ENCODE assay signal across 8 cellular contexts in the genomic region with DNA sequence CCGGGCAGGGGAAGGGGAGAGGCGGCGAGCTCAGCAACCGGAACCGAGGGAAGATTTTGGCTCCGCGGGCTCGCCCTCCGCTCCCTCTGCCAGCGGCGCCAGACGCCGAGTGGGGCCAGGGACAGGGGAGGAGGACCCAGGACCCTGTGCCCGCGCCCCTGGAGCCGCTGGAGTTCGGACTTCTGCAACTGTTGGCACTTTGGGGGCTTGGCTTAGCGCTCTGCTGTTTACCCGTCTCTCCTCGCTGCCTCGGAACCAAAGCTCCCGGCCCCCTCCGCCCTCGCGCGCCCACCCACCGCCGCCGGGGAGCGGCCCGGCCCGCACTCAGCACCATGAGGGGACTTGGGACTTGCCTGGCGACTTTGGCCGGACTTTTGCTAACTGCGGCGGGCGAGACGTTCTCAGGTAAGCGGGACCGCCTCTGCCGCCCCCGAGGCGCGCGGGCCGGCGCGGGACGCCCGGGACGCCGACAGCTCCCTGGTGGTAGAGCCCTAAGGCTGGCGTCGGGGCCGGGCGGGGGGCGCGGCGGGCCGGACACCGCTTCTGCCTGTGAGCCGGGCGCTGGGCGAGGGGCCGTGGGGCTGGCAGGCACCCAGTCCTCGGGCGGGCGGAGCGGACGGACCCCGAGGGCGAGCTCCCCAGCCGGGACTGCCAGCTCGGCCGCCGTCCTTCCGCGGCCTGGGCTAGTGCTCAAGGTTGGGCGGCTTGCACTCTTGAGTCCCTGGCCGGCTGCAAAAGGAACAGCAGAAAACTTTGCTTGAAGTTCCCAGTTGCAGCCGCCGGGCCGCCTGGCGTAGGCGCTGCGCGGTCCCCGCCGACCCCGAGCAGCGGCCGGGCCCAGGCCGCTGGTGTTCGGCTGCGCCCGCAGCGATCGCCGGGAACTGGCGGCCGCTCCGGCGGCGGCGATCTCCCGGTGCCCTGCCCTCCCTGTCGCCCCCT. TPM values are rescaled to one million over a fixed set of nuclear protein-coding genes. Genes with fewer than 3 reads are reported as not detected.
DNase-seq lines count a peak whose midpoint lies in the region; ATAC-seq and TF ChIP-seq lines count a peak whose summit lies in the region.

No MANE protein-coding gene starts in this region.

- TF ChIP-seq CTCF in C4-2B (conservative IDR thresholded peaks at IDR 0.05) (0 out of 2 replicates have a peak, but pooled peaks have one; percentile 36), RWPE2 (IDR thresholded peaks at IDR 0.05; ENCODE audit: poor library complexity, severe bottlenecking) (no peak), left lung (IDR thresholded peaks at IDR 0.05) (no peak)
- no peak for TF ChIP-seq CTCF in CD8-positive, alpha-beta T cell (IDR thresholded peaks at IDR 0.05)

- H3K27me3 ChIP-seq in RWPE2 (ENCODE audit: insufficient read depth, poor library complexity, severe bottlenecking) (no peaks in the 10 kb centered on the region), ectodermal cell (ENCODE audit: control insufficient read depth, insufficient read depth, low read length, poor library complexity, severe bottlenecking) (peaks cover 38% of the 10 kb centered on the region), left lung (peaks cover 0 to 39% of the 10 kb centered on the region in 2 donors), subcutaneous abdominal adipose tissue (ENCODE audit: control insufficient read depth in 5 of 5, insufficient read depth in 4 of 5, low read length in 5 of 5) (no peaks in the 10 kb centered on the region)
- H3K27me3 ChIP-seq in CD8-positive, alpha-beta T cell (ENCODE audit: insufficient read depth, low read length): no peaks in the 10 kb centered on the region

- H3K27ac Mint-ChIP-seq in CD8-positive, alpha-beta T cell: no peak overlapping the region

- ATAC-seq in GM19438 (IDR thresholded peaks at IDR 0.05; ENCODE audit: low read depth, unreplicated experiment) (peak; percentile 11), RWPE2 (ENCODE audit: low read depth) (peak; percentile 51), left lung (peak; percentile 24)
- no peak for ATAC-seq in CD8-positive, alpha-beta T cell

- DNase-seq in RWPE2 (ENCODE audit: low spot score) (peak; percentile 52), left lung (peak; percentile 42 to 85), NCI-H128 (lab: John Stamatoyannopoulos, UW; ENCODE audit: unreplicated experiment) (no peak)
- no peak for DNase-seq in CD8-positive, alpha-beta T cell

- H3K4me1 ChIP-seq in RWPE2 (ENCODE audit: insufficient read depth, poor library complexity, severe bottlenecking) (peaks cover 6% of the 10 kb centered on the region), ectodermal cell (ENCODE audit: control insufficient read depth, insufficient read depth, low read length) (no peaks in the 10 kb centered on the region), left lung (peaks cover 15 to 22% of the 10 kb centered on the region in 2 donors), subcutaneous abdominal adipose tissue (ENCODE audit: control insufficient read depth in 5 of 5, insufficient read depth in 5 of 5, low read length in 5 of 5) (peaks cover 2 to 48% (median 40%) of the 10 kb centered on the region in 5 donors)
- H3K4me1 ChIP-seq in CD8-positive, alpha-beta T cell (ENCODE audit: insufficient read depth, low read length): no peaks in the 10 kb centered on the region

- peak overlapping the region; percentile 63 to 94 (median 88) for H3K9ac ChIP-seq in subcutaneous abdominal adipose tissue (ENCODE audit: low read length in 5 of 5)

- H3K9me3 ChIP-seq in RWPE2 (ENCODE audit: severe bottlenecking): no peaks in the 10 kb centered on the region
- no peaks in the 10 kb centered on the region for H3K9me3 ChIP-seq in ectodermal cell (ENCODE audit: control insufficient read depth, low read length)
- no peaks in the 10 kb centered on the region for H3K9me3 ChIP-seq in left lung
- no peaks in the 10 kb centered on the region for H3K9me3 ChIP-seq in subcutaneous abdominal adipose tissue (ENCODE audit: control insufficient read depth in 5 of 5, low read length in 5 of 5)
- no peaks in the 10 kb centered on the region for H3K9me3 ChIP-seq in CD8-positive, alpha-beta T cell (ENCODE audit: low read length)

- no peaks in the 10 kb centered on the region for H3K9me3 Mint-ChIP-seq in CD8-positive, alpha-beta T cell

- H3K4me3 ChIP-seq in RWPE2 (ENCODE audit: severe bottlenecking) (peak overlapping the region; percentile 99), ectodermal cell (ENCODE audit: insufficient read depth, low read depth, low read length) (peak overlapping the region; percentile 51), left lung (peak overlapping the region; percentile 68 to 81), subcutaneous abdominal adipose tissue (ENCODE audit: low read depth in 1 of 5, low read length in 5 of 5) (peak overlapping the region; percentile 15 to 95 (median 87))
- no peak overlapping the region for H3K4me3 ChIP-seq in CD8-positive, alpha-beta T cell (ENCODE audit: low read depth, low read length)

- 0 to 1% methylated on average over 107 of the region's 107 CpGs for WGBS in ectodermal cell, 2 experiments

- H3K27me3 Mint-ChIP-seq in CD8-positive, alpha-beta T cell (ENCODE audit: low read depth): peaks cover 40% of the 10 kb centered on the region

- no peak overlapping the region for H3K4me3 Mint-ChIP-seq in CD8-positive, alpha-beta T cell

- H3K27ac ChIP-seq in C4-2B: peak overlapping the region; percentile 51
- H3K27ac ChIP-seq in RWPE2 (ENCODE audit: poor library complexity, severe bottlenecking): peak overlapping the region; percentile 46
- no peak overlapping the region for H3K27ac ChIP-seq in ectodermal cell (ENCODE audit: insufficient read depth, low read depth, low read length, poor library complexity, severe bottlenecking)
- peak overlapping the region; percentile 93 to 94 for H3K27ac ChIP-seq in left lung
- H3K27ac ChIP-seq in subcutaneous abdominal adipose tissue (ENCODE audit: low read depth, low read length): peak overlapping the region; percentile 97
- H3K27ac ChIP-seq in CD8-positive, alpha-beta T cell (ENCODE audit: low read depth, low read length): no peak overlapping the region

- CTCF ChIA-PET in CD8-positive, alpha-beta T cell (lab: Charles Lee): interaction anchor here (1.3 kb wide), 1 partner anchor 9 kb away, joined by 3 read pairs; no protein-coding TSS in a partner anchor

- H3K36me3 ChIP-seq in RWPE2 (ENCODE audit: low read depth): no peaks in the 10 kb centered on the region
- no peaks in the 10 kb centered on the region for H3K36me3 ChIP-seq in ectodermal cell (ENCODE audit: control insufficient read depth, insufficient read depth, low read length)
- H3K36me3 ChIP-seq in left lung: no peaks in the 10 kb centered on the region
- H3K36me3 ChIP-seq in subcutaneous abdominal adipose tissue (ENCODE audit: control insufficient read depth in 5 of 5, insufficient read depth in 5 of 5, low read length in 5 of 5): no peaks in the 10 kb centered on the region
- no peaks in the 10 kb centered on the region for H3K36me3 ChIP-seq in CD8-positive, alpha-beta T cell (ENCODE audit: insufficient read depth, low read length)

- no peaks in the 10 kb centered on the region for H3K36me3 Mint-ChIP-seq in CD8-positive, alpha-beta T cell

- peaks cover 2% of the 10 kb centered on the region for H3K4me1 Mint-ChIP-seq in CD8-positive, alpha-beta T cell (ENCODE audit: low read depth)

- intact Hi-C loops in left lung (cut with DNase I): loop anchor here in 1 of 2 donors (10.0 kb wide), 1 partner anchor 293 kb away; no protein-coding TSS in a partner anchor
- intact Hi-C loops in CD8-positive, alpha-beta T cell (cut with DNase I, micrococcal nuclease): no loop called here

- POLR2A ChIA-PET in CD8-positive, alpha-beta T cell (lab: Charles Lee): no interaction called here

RNA-seq across cellular contexts. Expression of a gene that starts 0.6 kb away (rescaled TPM):
- 13.9 TPM for polyA plus RNA-seq in ectodermal cell (2013, experiment 1 of 4)
- 18.3 TPM for polyA plus RNA-seq in ectodermal cell (2013, experiment 2 of 4)
- 19.9 TPM for polyA plus RNA-seq in ectodermal cell (2013, experiment 3 of 4)
- polyA plus RNA-seq in ectodermal cell (2013, experiment 4 of 4): 24.9 TPM
- total RNA-seq in left lung: 10 to 100 TPM; 76.4 to 78.5 TPM
- total RNA-seq in CD8-positive, alpha-beta T cell: 1 to 10 TPM; 4.2 to 6.4 TPM

Comparison
In these comparisons a context has a peak if more than half of its experiments do, and no peak if none do; other contexts are left out.
1. H3K27ac ChIP-seq: peak in C4-2B (single experiment), RWPE2 (single experiment), left lung (2 of 2) and subcutaneous abdominal adipose tissue (single experiment); none in ectodermal cell (single experiment) and CD8-positive, alpha-beta T cell (single experiment).
2. DNase-seq: peak in RWPE2 (single experiment) and left lung (2 of 2); none in CD8-positive, alpha-beta T cell (0 of 7) and NCI-H128 (single experiment).
3. RNA of a gene that starts 0.6 kb away (total RNA-seq): 76.4 to 78.5 TPM in left lung; 4.2 to 6.4 TPM in CD8-positive, alpha-beta T cell; every median in the first group is over 10 times any median in the second.